In genomic region chr11:106022795-106023275, GRCh38 we compare ENCODE assay signal across 8 cellular contexts. TPM values are rescaled to one million over a fixed set of nuclear protein-coding genes. Genes with fewer than 3 reads are reported as not detected.
DNase-seq lines count a peak whose midpoint lies in the region; ATAC-seq and TF ChIP-seq lines count a peak whose summit lies in the region.

No MANE protein-coding gene starts in this region.

- CTCF ChIA-PET in A673 (lab: Charles Lee), result no interaction called here

- H3K4me3 ChIP-seq in A673 (ENCODE audit: low read depth, low read length, poor library complexity, severe bottlenecking) (peak overlapping the region; percentile 81), muscle layer of colon (ENCODE audit: low read depth in 1 of 2, low read length in 2 of 2) (peak overlapping the region; percentile 86 to 99)
- H3K4me3 ChIP-seq in Jurkat, Clone E6-1 (ENCODE audit: low read length), result peak overlapping the region; percentile 84

- BruUV-seq in A673 (replicated peaks; lab: Mats Ljungman, UMichigan), result TSS peak; percentile 98

- POLR2A ChIA-PET in A673 (lab: Charles Lee; ENCODE audit: low non-redundant PET), result no interaction called here

- DNase-seq in A673 (ENCODE audit: low spot score), result no peak
- DNase-seq in Jurkat, Clone E6-1 (ENCODE audit: low read depth, low spot score), result no peak
- peak; percentile 0 for DNase-seq in central memory CD4-positive, alpha-beta T cell
- no peak for DNase-seq in NCI-H526 treated with DMSO at 0.1 percent for 48 hours (lab: John Stamatoyannopoulos, UW)
- no peak for DNase-seq in C1 segment of cervical spinal cord (lab: John Stamatoyannopoulos, UW)

- no peaks in the 10 kb centered on the region for H3K9me3 ChIP-seq in A673 (ENCODE audit: low read depth, low read length, poor library complexity, severe bottlenecking)
- no peaks in the 10 kb centered on the region for H3K9me3 ChIP-seq in muscle layer of colon (ENCODE audit: low read length)

- no peaks in the 10 kb centered on the region for H3K27me3 ChIP-seq in A673 (replicated peaks; ENCODE audit: insufficient read depth, low read depth, low read length, poor library complexity)
- H3K27me3 ChIP-seq in muscle layer of colon (ENCODE audit: control insufficient read depth in 1 of 2, insufficient read depth in 2 of 2, low read length in 2 of 2), result no peaks in the 10 kb centered on the region

- no peak overlapping the region for H3K9ac ChIP-seq in muscle layer of colon (ENCODE audit: low read length)

- H3K36me3 ChIP-seq in A673 (ENCODE audit: insufficient read depth, low read length, poor library complexity, severe bottlenecking), result no peaks in the 10 kb centered on the region
- H3K36me3 ChIP-seq in muscle layer of colon (ENCODE audit: insufficient read depth, low read length), result no peaks in the 10 kb centered on the region

- H3K4me1 ChIP-seq in A673 (ENCODE audit: insufficient read depth, low read length, poor library complexity, severe bottlenecking) (peaks cover 10% of the 10 kb centered on the region), muscle layer of colon (ENCODE audit: insufficient read depth, low read length) (peaks cover 27% of the 10 kb centered on the region)

- TF ChIP-seq CTCF in A673 (conservative IDR thresholded peaks at IDR 0.05; ENCODE audit: low read depth, low read length), result no peak

- intact Hi-C loops in A673 (cut with micrococcal nuclease; ENCODE audit: unreplicated experiment), result no loop called here

- ATAC-seq in HG03354 (IDR thresholded peaks at IDR 0.05; ENCODE audit: poor library complexity, severe bottlenecking, unreplicated experiment) (no peak), HG02571 (IDR thresholded peaks at IDR 0.05; ENCODE audit: unreplicated experiment) (no peak)

- H3K27ac ChIP-seq in A673 (ENCODE audit: low read depth, low read length, poor library complexity, severe bottlenecking) (peak overlapping the region; percentile 42), muscle layer of colon (ENCODE audit: low read depth, low read length) (peak overlapping the region; percentile 61)

RNA-seq across cellular contexts. Expression of gene MSANTD4, which starts 0.8 kb away (rescaled TPM):
- total RNA-seq in A673 (2021), result 25.6 and 27.7 TPM in 2 replicates
- polyA plus RNA-seq in Jurkat, Clone E6-1 (2012; ENCODE audit: insufficient read depth, insufficient read length), result 23.6 TPM

RNA-seq across cellular contexts. Expression of gene KBTBD3, which starts 54.3 kb away (rescaled TPM):
- total RNA-seq in A673 (2021), result 3.2 and 4.8 TPM in 2 replicates
- polyA plus RNA-seq in Jurkat, Clone E6-1 (2012; ENCODE audit: insufficient read depth, insufficient read length), result 12.9 TPM

RNA-seq across cellular contexts. Expression of gene AASDHPPT, which starts 54.6 kb away (rescaled TPM):
- total RNA-seq in A673 (2021), result 83.8 and 96.6 TPM in 2 replicates
- 51.6 TPM for polyA plus RNA-seq in Jurkat, Clone E6-1 (2012; ENCODE audit: insufficient read depth, insufficient read length)
